8 cellular contexts compared by ENCODE assay signal in genomic region chr19:3095375-3096191, GRCh38. TPM values are rescaled to one million over a fixed set of nuclear protein-coding genes. Genes with fewer than 3 reads are reported as not detected.
DNase-seq lines count a peak whose midpoint lies in the region; ATAC-seq and TF ChIP-seq lines count a peak whose summit lies in the region.

No MANE protein-coding gene starts in this region.

- peak overlapping the region; percentile 98 for H3K9ac ChIP-seq in trophoblast cell (ENCODE audit: low read length)

- no peak overlapping the region for H2BK12ac ChIP-seq in trophoblast cell (ENCODE audit: low read length)

- no peak overlapping the region for H3K18ac ChIP-seq in trophoblast cell (ENCODE audit: low read length)

- no peak overlapping the region for H3K27ac ChIP-seq in trophoblast cell (ENCODE audit: low read depth, low read length)

- H3K23ac ChIP-seq in trophoblast cell (ENCODE audit: low read length) = no peak overlapping the region

- no peak overlapping the region for H4K91ac ChIP-seq in trophoblast cell (ENCODE audit: low read depth, low read length)

- H3K79me2 ChIP-seq in trophoblast cell (ENCODE audit: control insufficient read depth, insufficient read depth, low read length, poor library complexity) = peaks cover 38% of the 10 kb centered on the region

- H3K4me3 ChIP-seq in epithelial cell of esophagus (ENCODE audit: low read length) = peak overlapping the region; percentile 84
- H3K4me3 ChIP-seq in trophoblast cell (ENCODE audit: low read depth, low read length) = peak overlapping the region; percentile 95

- peak; percentile 9 for DNase-seq in NCI-H2227 (lab: John Stamatoyannopoulos, UW; ENCODE audit: unreplicated experiment)
- no peak for DNase-seq in NCI-H2227 treated with DMSO at 0.1 percent for 48 hours (lab: John Stamatoyannopoulos, UW)
- no peak for DNase-seq in activated CD8-positive, alpha-beta memory T cell treated with anti-CD3 and anti-CD28 coated beads, Interleukin-2, amount 10 ng/mL, durations not matched to agents 7 days and 5 days
- peak; percentile 33 for DNase-seq in epithelial cell of esophagus (ENCODE audit: low read depth)
- DNase-seq in trophoblast cell = peak; percentile 23 to 49
- DNase-seq in NCI-H446 (lab: John Stamatoyannopoulos, UW) = no peak
- DNase-seq in NCI-H2171 (lab: John Stamatoyannopoulos, UW) = no peak

- CTCF ChIA-PET in activated CD8-positive, alpha-beta memory T cell treated with anti-CD3 and anti-CD28 coated beads, Interleukin-2, amount 10 ng/mL, durations not matched to agents 7 days and 5 days (lab: Charles Lee) = interaction anchor here (0.5 to 2.1 kb wide), 5 partner anchors 9 to 896 kb away, joined by 3 to 12 read pairs (median 4); no protein-coding TSS in a partner anchor

- H3K36me3 ChIP-seq in trophoblast cell (ENCODE audit: control insufficient read depth in 1 of 2, insufficient read depth in 2 of 2, low read length in 2 of 2) = peaks cover 0 to 5% of the 10 kb centered on the region in 2 experiments

- WGBS in trophoblast cell (ENCODE audit: extremely low coverage, insufficient coverage, insufficient read length) = no CpG with 5 or more reads among the region's 32 CpGs

- H2AFZ ChIP-seq in trophoblast cell (ENCODE audit: insufficient read depth, low read length, poor library complexity) = no peak overlapping the region

- H3K4me3 Mint-ChIP-seq in activated CD8-positive, alpha-beta memory T cell treated with anti-CD3 and anti-CD28 coated beads, Interleukin-2, amount 10 ng/mL, durations not matched to agents 7 days and 5 days = peak overlapping the region; percentile 40

- H2BK5ac ChIP-seq in trophoblast cell (ENCODE audit: low read depth, low read length, poor library complexity) = no peak overlapping the region

- H3K79me1 ChIP-seq in trophoblast cell (ENCODE audit: low read length) = peaks cover 7% of the 10 kb centered on the region

- peak overlapping the region; percentile 97 for H3K4ac ChIP-seq in trophoblast cell (ENCODE audit: low read depth, low read length)

- H2BK120ac ChIP-seq in trophoblast cell (ENCODE audit: insufficient read depth, low read length, poor library complexity) = no peak overlapping the region

- no peak overlapping the region for H3K27ac Mint-ChIP-seq in activated CD8-positive, alpha-beta memory T cell treated with anti-CD3 and anti-CD28 coated beads, Interleukin-2, amount 10 ng/mL, durations not matched to agents 7 days and 5 days

- peaks cover 56% of the 10 kb centered on the region for H3K27me3 Mint-ChIP-seq in activated CD8-positive, alpha-beta memory T cell treated with anti-CD3 and anti-CD28 coated beads, Interleukin-2, amount 10 ng/mL, durations not matched to agents 7 days and 5 days

- no peaks in the 10 kb centered on the region for H3K36me3 Mint-ChIP-seq in activated CD8-positive, alpha-beta memory T cell treated with anti-CD3 and anti-CD28 coated beads, Interleukin-2, amount 10 ng/mL, durations not matched to agents 7 days and 5 days

- peaks cover 21% of the 10 kb centered on the region for H3K4me1 Mint-ChIP-seq in activated CD8-positive, alpha-beta memory T cell treated with anti-CD3 and anti-CD28 coated beads, Interleukin-2, amount 10 ng/mL, durations not matched to agents 7 days and 5 days

- no peak overlapping the region for H4K12ac ChIP-seq in trophoblast cell (ENCODE audit: low read depth, low read length)

- peak overlapping the region; percentile 2 for H3K14ac ChIP-seq in trophoblast cell (ENCODE audit: low read length)

- H3K4me2 ChIP-seq in trophoblast cell (ENCODE audit: low read length) = peak overlapping the region; percentile 94

- no peak for TF ChIP-seq CTCF in epithelial cell of esophagus (IDR thresholded peaks at IDR 0.05; ENCODE audit: insufficient read depth, low read depth, low read length, missing control alignments)

- peaks cover 2% of the 10 kb centered on the region for H3K9me3 ChIP-seq in trophoblast cell (ENCODE audit: insufficient read depth, low read depth, low read length)

- H4K8ac ChIP-seq in trophoblast cell (ENCODE audit: low read depth, low read length) = no peak overlapping the region

- no peak for ATAC-seq in activated CD8-positive, alpha-beta memory T cell treated with anti-CD3 and anti-CD28 coated beads, Interleukin-2, amount 10 ng/mL, durations not matched to agents 7 days and 5 days
- ATAC-seq in GM18520 (IDR thresholded peaks at IDR 0.05; ENCODE audit: unreplicated experiment) = no peak

- H2AK5ac ChIP-seq in trophoblast cell (ENCODE audit: low read length) = no peak overlapping the region

- H3K4me1 ChIP-seq in trophoblast cell (ENCODE audit: control insufficient read depth in 1 of 2, insufficient read depth in 2 of 2, low read length in 2 of 2) = peaks cover 9 to 15% of the 10 kb centered on the region in 2 experiments

- H3K9me3 Mint-ChIP-seq in activated CD8-positive, alpha-beta memory T cell treated with anti-CD3 and anti-CD28 coated beads, Interleukin-2, amount 10 ng/mL, durations not matched to agents 7 days and 5 days (ENCODE audit: low read depth) = no peaks in the 10 kb centered on the region

- H3K27me3 ChIP-seq in trophoblast cell (ENCODE audit: insufficient read depth, low read length) = no peaks in the 10 kb centered on the region

RNA-seq across cellular contexts. Expression of gene GNA11, which starts 1.4 kb away (rescaled TPM):
- total RNA-seq in activated CD8-positive, alpha-beta memory T cell treated with anti-CD3 and anti-CD28 coated beads, Interleukin-2, amount 10 ng/mL, durations not matched to agents 7 days and 5 days = 1 to 10 TPM in 1 of 2 experiments, under 1 TPM in 1; 0.50 to 1.2 TPM
- 41.4 and 43.4 TPM in 2 replicates for polyA plus RNA-seq in trophoblast cell (2013)

RNA-seq across cellular contexts. Expression of gene TLE5, which starts 33.3 kb away (rescaled TPM):
- 100 to 1,000 TPM; 508 to 583 TPM for total RNA-seq in activated CD8-positive, alpha-beta memory T cell treated with anti-CD3 and anti-CD28 coated beads, Interleukin-2, amount 10 ng/mL, durations not matched to agents 7 days and 5 days
- polyA plus RNA-seq in trophoblast cell (2013) = 183 and 188 TPM in 2 replicates

RNA-seq across cellular contexts. Expression of gene GNA15, which starts 40.2 kb away (rescaled TPM):
- total RNA-seq in activated CD8-positive, alpha-beta memory T cell treated with anti-CD3 and anti-CD28 coated beads, Interleukin-2, amount 10 ng/mL, durations not matched to agents 7 days and 5 days = 10 to 100 TPM; 23.7 to 39.8 TPM
- 0.03 TPM in 1 of 2 replicates, not detected in the other for polyA plus RNA-seq in trophoblast cell (2013)

Comparison
In these comparisons a context has a peak if more than half of its experiments do, and no peak if none do; other contexts are left out.
1. DNase-seq: peak in NCI-H2227 (single experiment), epithelial cell of esophagus (single experiment) and trophoblast cell (2 of 2); none in NCI-H2227 treated with DMSO at 0.1 percent for 48 hours (single experiment), activated CD8-positive, alpha-beta memory T cell treated with anti-CD3 and anti-CD28 coated beads, Interleukin-2, amount 10 ng/mL, durations not matched to agents 7 days and 5 days (single experiment), NCI-H446 (0 of 2) and NCI-H2171 (single experiment).